In the genomic region with DNA sequence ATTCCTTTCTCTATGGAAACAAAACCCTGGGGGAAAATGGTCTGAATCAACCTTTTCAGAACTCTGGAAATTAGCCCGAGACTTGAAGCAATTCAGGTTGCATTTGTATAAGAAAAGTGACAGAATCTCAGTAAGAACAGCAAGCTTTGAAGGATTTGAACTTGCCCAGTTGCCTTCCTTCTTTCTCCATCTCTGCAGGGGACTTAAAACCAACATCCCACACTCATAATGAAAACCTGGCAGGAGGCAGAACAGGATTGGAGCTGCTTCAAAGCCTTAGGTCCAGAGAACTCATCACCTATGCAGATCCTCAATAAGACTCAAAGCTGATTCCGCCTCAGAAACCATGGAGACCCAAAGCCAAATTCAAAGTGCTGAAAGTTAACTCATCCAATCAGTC, we compare ENCODE assay signal across 26 cellular contexts.
A peak's percentile ranks its signal among the peaks of the same experiment; 100 is the strongest.
DNase-seq lines count a peak whose midpoint lies in the region; ATAC-seq and TF ChIP-seq lines count a peak whose summit lies in the region.
"Had no signal": no experiment of that assay in that cellular context is flagged by ENCODE, and none has a peak within 500 bp of the region (broad histone marks: within the 10 kb centered on the region; RNA-seq: fewer than 3 reads in every experiment).

No MANE protein-coding gene starts in this region.

- H3K27me3 ChIP-seq in DND-41 (ENCODE audit: insufficient read depth, low read length, poor library complexity) (no peaks in the 10 kb centered on the region), HUES48 (ENCODE audit: control insufficient read depth, insufficient read depth, low read length) (no peaks in the 10 kb centered on the region), iPS DF 6.9 (ENCODE audit: control insufficient read depth, insufficient read depth, low read length) (no peaks in the 10 kb centered on the region)
- H3K27me3 ChIP-seq: BE2C, SJCRH30 had no signal

- H3K9me3 ChIP-seq in DND-41 (ENCODE audit: insufficient read depth, low read length, severe bottlenecking): no peaks in the 10 kb centered on the region
- H3K9me3 ChIP-seq in HUES48 (ENCODE audit: control insufficient read depth, insufficient read depth, low read length): no peaks in the 10 kb centered on the region
- no peaks in the 10 kb centered on the region for H3K9me3 ChIP-seq in iPS DF 6.9 (ENCODE audit: control insufficient read depth, insufficient read depth, low read length)
- H3K9me3 ChIP-seq: BE2C, SJCRH30 had no signal

- H2AFZ ChIP-seq in DND-41 (ENCODE audit: low read depth, low read length): no peak overlapping the region
- H2AFZ ChIP-seq: PC-9 had no signal

- no CpG with 5 or more reads among the region's 2 CpGs for WGBS in iPS DF 6.9 (ENCODE audit: insufficient coverage, insufficient read length)

- H4K20me1 ChIP-seq in DND-41 (ENCODE audit: insufficient read depth, low read length): no peaks in the 10 kb centered on the region

- no peaks in the 10 kb centered on the region for H3K4me1 ChIP-seq in DND-41 (ENCODE audit: insufficient read depth, low read length)
- H3K4me1 ChIP-seq in HUES48 (ENCODE audit: control insufficient read depth, insufficient read depth, low read length): peaks cover 51% of the 10 kb centered on the region
- H3K4me1 ChIP-seq in iPS DF 6.9 (ENCODE audit: control insufficient read depth, insufficient read depth, low read length): peaks cover 1% of the 10 kb centered on the region; the same call in 1 of the 2 replicates
- H3K4me1 ChIP-seq: SJCRH30 had no signal

- H3K9ac ChIP-seq in DND-41 (ENCODE audit: low read depth, low read length) (no peak overlapping the region), HUES48 (ENCODE audit: low read depth, low read length) (no peak overlapping the region)

- H3K27ac ChIP-seq in DND-41 (ENCODE audit: low read length) (no peak overlapping the region), HUES48 (ENCODE audit: low read depth, low read length) (peak overlapping the region; percentile 84), iPS DF 6.9 (ENCODE audit: low read length) (no peak overlapping the region)
- H3K27ac ChIP-seq: 22Rv1, PC-9, SJCRH30 had no signal

- DNase-seq in DND-41: no peak
- peak; percentile 41 for DNase-seq in astrocyte of the hippocampus (ENCODE audit: low read depth, low spot score)
- peak; percentile 79 for DNase-seq in iPS DF 6.9 (ENCODE audit: low read depth, low spot score)
- DNase-seq in NCI-H128 (lab: John Stamatoyannopoulos, UW; ENCODE audit: unreplicated experiment): no peak
- no peak for DNase-seq in cortex of kidney (lab: John Stamatoyannopoulos, UW)
- no peak for DNase-seq in NAMALWA (ENCODE audit: low spot score)
- DNase-seq: BE2C; CD8-positive, alpha-beta memory T cell; DMS 273 treated with DMSO at 0.1 percent for 48 hours; DMS79; GOT3; HFFc6; NCI-H1092 treated with DMSO at 0.1 percent for 48 hours; NCI-H146; NCI-H1930; NCI-H2107; NCI-H524; NCI-H774; NK-92 treated with Interleukin-12 subunit alpha and Interleukin-12 subunit beta, amount 100 ng/mL, for 24 hours; PC-9; SJCRH30 had no signal

- peak; percentile 24; the same call in 1 of the 3 replicates for ATAC-seq in DND-41 (ENCODE audit: insufficient read depth, low read depth)
- ATAC-seq in HG03520 (IDR thresholded peaks at IDR 0.05; ENCODE audit: unreplicated experiment): no peak
- ATAC-seq: Right ventricle myocardium inferior, SK-N-SH treated with all-trans-retinoic acid at 6 μM for 48 hours had no signal

- no peak overlapping the region for H3K4me3 ChIP-seq in DND-41 (ENCODE audit: low read depth in 1 of 2, low read length in 2 of 2)
- H3K4me3 ChIP-seq in HUES48 (ENCODE audit: low read depth, low read length): no peak overlapping the region
- H3K4me3 ChIP-seq in iPS DF 6.9 (ENCODE audit: low read length): no peak overlapping the region
- H3K4me3 ChIP-seq: PC-9, SJCRH30 had no signal

- H3K36me3 ChIP-seq in DND-41 (ENCODE audit: insufficient read depth, low read length): no peaks in the 10 kb centered on the region
- peaks cover 49% of the 10 kb centered on the region for H3K36me3 ChIP-seq in HUES48 (ENCODE audit: control insufficient read depth, insufficient read depth, low read length)
- H3K36me3 ChIP-seq in iPS DF 6.9 (ENCODE audit: control insufficient read depth, insufficient read depth, low read length): peaks cover 2% of the 10 kb centered on the region; the same call in 1 of the 2 replicates
- H3K36me3 ChIP-seq: BE2C, SJCRH30 had no signal

- no peak for TF ChIP-seq CTCF in DND-41 (IDR thresholded peaks at IDR 0.05; ENCODE audit: borderline replicate concordance, extremely low read depth, low read length, poor library complexity, severe bottlenecking)

- H3K79me2 ChIP-seq in DND-41 (ENCODE audit: insufficient read depth, low read length): no peaks in the 10 kb centered on the region

- no peak overlapping the region for H3K4me2 ChIP-seq in DND-41 (ENCODE audit: insufficient read depth, low read length)
- H3K4me2 ChIP-seq: PC-9 had no signal

Comparison
In these comparisons a context has a peak if more than half of its experiments do, and no peak if none do; other contexts are left out.
1. DNase-seq: peak in astrocyte of the hippocampus (single experiment) and iPS DF 6.9 (single experiment); none in DND-41 (single experiment), NCI-H128 (single experiment), cortex of kidney (single experiment) and NAMALWA (single experiment).